ENCODE assay signal across 21 cellular contexts in the genomic region with DNA sequence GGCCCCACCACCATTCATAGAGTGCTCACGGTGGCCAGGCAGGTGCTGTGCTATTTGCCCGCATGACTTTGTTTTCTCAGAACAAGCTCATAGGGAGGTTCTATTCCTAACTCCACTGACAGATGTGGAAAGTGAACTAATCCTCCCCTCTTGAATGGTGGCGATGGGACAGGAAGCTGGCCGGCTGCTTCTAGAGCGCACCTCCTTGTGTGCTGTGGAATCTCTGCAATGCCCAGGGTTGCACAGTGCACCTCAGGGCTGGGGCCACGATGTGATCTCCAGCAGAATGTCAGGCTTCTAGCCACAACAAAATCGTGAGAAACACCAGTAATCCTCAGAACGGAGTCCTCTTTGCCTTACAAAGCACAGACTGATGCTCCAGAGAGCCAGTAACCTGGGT.
"Had no signal": no experiment of that assay in that cellular context is flagged by ENCODE, and none has a peak within 500 bp of the region (broad histone marks: within the 10 kb centered on the region; RNA-seq: fewer than 3 reads in every experiment).

No MANE protein-coding gene starts in this region.

- H3K27ac ChIP-seq: cardiac muscle cell, left ventricle myocardium inferior had no signal

- H3K4me1 Mint-ChIP-seq: activated B cell treated with CpG ODN at 0.5 μM for 24 hours; activated naive CD8-positive, alpha-beta T cell treated with anti-CD3 and anti-CD28 coated beads for 36 hours; activated T-helper 17 cell treated with anti-CD3 and anti-CD28 coated beads, Interleukin-2, amount 50 U/mL, for 72 hours; naive thymus-derived CD8-positive, alpha-beta T cell had no signal

- H3K4me3 ChIP-seq: cardiac muscle cell, left ventricle myocardium inferior had no signal

- H3K4me1 ChIP-seq: left ventricle myocardium inferior had no signal

- ATAC-seq: activated T-helper 17 cell treated with anti-CD3 and anti-CD28 coated beads, Interleukin-2, amount 50 U/mL, for 72 hours; naive thymus-derived CD8-positive, alpha-beta T cell had no signal

- H3K9me3 Mint-ChIP-seq: activated B cell treated with CpG ODN at 0.5 μM for 24 hours; activated CD4-positive, alpha-beta memory T cell treated with anti-CD3 and anti-CD28 coated beads for 36 hours; activated naive CD8-positive, alpha-beta T cell treated with anti-CD3 and anti-CD28 coated beads for 36 hours; activated T-helper 17 cell treated with anti-CD3 and anti-CD28 coated beads, Interleukin-2, amount 50 U/mL, for 72 hours; naive thymus-derived CD8-positive, alpha-beta T cell; T-helper 2 cell treated with Interferon-gamma antibody and Interleukin-4, amounts not matched to agents 5 μg/mL and 100 μg/mL, for 36 hours had no signal

- H3K4me3 Mint-ChIP-seq: activated B cell treated with CpG ODN at 0.5 μM for 24 hours; activated CD4-positive, alpha-beta memory T cell treated with anti-CD3 and anti-CD28 coated beads for 36 hours; activated naive CD8-positive, alpha-beta T cell treated with anti-CD3 and anti-CD28 coated beads for 36 hours; activated T-helper 17 cell treated with anti-CD3 and anti-CD28 coated beads, Interleukin-2, amount 50 U/mL, for 72 hours; naive thymus-derived CD8-positive, alpha-beta T cell; T-helper 2 cell treated with Interferon-gamma antibody and Interleukin-4, amounts not matched to agents 5 μg/mL and 100 μg/mL, for 36 hours had no signal

- H3K27ac Mint-ChIP-seq: activated B cell treated with CpG ODN at 0.5 μM for 24 hours; activated CD4-positive, alpha-beta memory T cell treated with anti-CD3 and anti-CD28 coated beads for 36 hours; activated naive CD8-positive, alpha-beta T cell treated with anti-CD3 and anti-CD28 coated beads for 36 hours; activated T-helper 17 cell treated with anti-CD3 and anti-CD28 coated beads, Interleukin-2, amount 50 U/mL, for 72 hours; naive thymus-derived CD8-positive, alpha-beta T cell; T-helper 2 cell treated with Interferon-gamma antibody and Interleukin-4, amounts not matched to agents 5 μg/mL and 100 μg/mL, for 36 hours had no signal

- H3K27me3 ChIP-seq: cardiac muscle cell had no signal

- H3K9me3 ChIP-seq: left ventricle myocardium inferior had no signal

- H3K36me3 Mint-ChIP-seq: activated CD4-positive, alpha-beta memory T cell treated with anti-CD3 and anti-CD28 coated beads for 36 hours; activated naive CD8-positive, alpha-beta T cell treated with anti-CD3 and anti-CD28 coated beads for 36 hours; naive thymus-derived CD8-positive, alpha-beta T cell had no signal

- H3K36me3 ChIP-seq: cardiac muscle cell, left ventricle myocardium inferior had no signal

- DNase-seq: activated B cell treated with CpG ODN at 0.5 μM for 24 hours; activated CD4-positive, alpha-beta memory T cell treated with anti-CD3 and anti-CD28 coated beads for 36 hours; activated CD4-positive, alpha-beta T cell treated with anti-CD3 and anti-CD28 coated beads for 4 hours; activated naive CD4-positive, alpha-beta T cell; activated naive CD8-positive, alpha-beta T cell treated with anti-CD3 and anti-CD28 coated beads for 36 hours; activated T-cell treated with anti-CD3 and anti-CD28 coated beads, Interleukin-2, amount 50 U/mL, for 1 hour; amniotic stem cell; foreskin melanocyte; glutamatergic neuron; left ventricle myocardium inferior; mammary epithelial cell; naive thymus-derived CD8-positive, alpha-beta T cell; retina; stimulated activated CD4-positive, alpha-beta T cell treated with anti-CD3 and anti-CD28 coated beads, Interleukin-12 subunit alpha, Interleukin-12 subunit beta, amount 100 ng/mL, for 4 hours; stimulated activated CD4-positive, alpha-beta T cell treated with anti-CD3 and anti-CD28 coated beads, Interleukin-1b, Interleukin-23, amount 100 ng/mL, for 48 hours; stimulated activated CD8-positive, alpha-beta memory T cell treated with anti-CD3 and anti-CD28 coated beads, Interleukin-4, amount 100 ng/mL, for 48 hours had no signal

- FAIRE-seq: TTC549, urothelium cell line had no signal
